In the genomic region with DNA sequence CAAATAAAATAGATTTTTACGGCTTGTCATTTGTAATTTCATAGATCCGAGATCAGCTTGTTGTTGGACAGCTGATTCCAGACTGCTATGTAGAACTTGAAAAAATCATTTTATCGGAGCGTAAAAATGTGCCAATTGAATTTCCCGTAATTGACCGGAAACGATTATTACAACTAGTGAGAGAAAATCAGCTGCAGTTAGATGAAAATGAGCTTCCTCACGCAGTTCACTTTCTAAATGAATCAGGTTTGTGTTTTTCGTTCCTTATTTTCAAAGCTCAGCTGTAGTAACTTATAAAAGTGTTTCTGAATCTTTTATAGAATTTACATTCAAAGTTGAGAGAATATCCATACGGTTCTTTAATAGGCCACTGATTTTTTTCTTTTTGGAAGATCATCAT, we compare ENCODE assay signal across 14 cellular contexts.
DNase-seq lines count a peak whose midpoint lies in the region; ATAC-seq and TF ChIP-seq lines count a peak whose summit lies in the region.
"Had no signal": no experiment of that assay in that cellular context is flagged by ENCODE, and none has a peak within 500 bp of the region (broad histone marks: within the 10 kb centered on the region; RNA-seq: fewer than 3 reads in every experiment).

No MANE protein-coding gene starts in this region.

- ATAC-seq in GM19035 (IDR thresholded peaks at IDR 0.05; ENCODE audit: unreplicated experiment) (peak; percentile 76), HG02759 (IDR thresholded peaks at IDR 0.05; ENCODE audit: unreplicated experiment) (peak; percentile 78), HG03469 (IDR thresholded peaks at IDR 0.05; ENCODE audit: unreplicated experiment) (peak; percentile 62)
- ATAC-seq: Right ventricle myocardium inferior; stimulated activated naive CD8-positive, alpha-beta T cell treated with anti-CD3 and anti-CD28 coated beads, Interleukin-15, amount 100 ng/mL, for 72 hours had no signal

- no peak for TF ChIP-seq CTCF in A673 (conservative IDR thresholded peaks at IDR 0.05; ENCODE audit: low read depth, low read length)
- no peak for TF ChIP-seq CTCF in uterus (IDR thresholded peaks at IDR 0.05)

- H3K4me1 ChIP-seq in A673 (ENCODE audit: insufficient read depth, low read length, poor library complexity, severe bottlenecking) (peaks cover 3% of the 10 kb centered on the region), SJCRH30 (no peaks in the 10 kb centered on the region), uterus (no peaks in the 10 kb centered on the region)

- CTCF ChIA-PET in A673 (lab: Charles Lee), result interaction anchor here (1.4 kb wide), 1 partner anchor 11 kb away, joined by 4 read pairs; no protein-coding TSS in a partner anchor

- intact Hi-C loops in A673 (cut with micrococcal nuclease; ENCODE audit: unreplicated experiment), result loop anchor here (1.0 to 5.0 kb wide), 3 partner anchors 162 to 547 kb away; no protein-coding TSS in a partner anchor
- intact Hi-C loops in uterus (cut with DNase I; ENCODE audit: low total_unique reads), result loop anchor here (10.0 kb wide), 1 partner anchor 159 kb away; no protein-coding TSS in a partner anchor

- in situ Hi-C loops in KBM-7 (cut with MboI; ENCODE audit: low pct_unique_long_range_greater_than_20kb, low sequenced_read_pairs), result loop anchor here (10.0 kb wide), 1 partner anchor 159 kb away; no protein-coding TSS in a partner anchor

- peak overlapping the region; percentile 17 for H3K27ac ChIP-seq in A673 (ENCODE audit: low read depth, low read length, poor library complexity, severe bottlenecking)
- no peak overlapping the region for H3K27ac ChIP-seq in SJCRH30
- H3K27ac ChIP-seq in uterus, result no peak overlapping the region

- TF ChIP-seq POLR2A in uterus (IDR thresholded peaks at IDR 0.05), result no peak

- POLR2A ChIA-PET in A673 (lab: Charles Lee; ENCODE audit: low non-redundant PET), result no interaction called here

- no peaks in the 10 kb centered on the region for H3K27me3 ChIP-seq in A673 (replicated peaks; ENCODE audit: insufficient read depth, low read depth, low read length, poor library complexity)
- no peaks in the 10 kb centered on the region for H3K27me3 ChIP-seq in SJCRH30
- H3K27me3 ChIP-seq in uterus, result no peaks in the 10 kb centered on the region

- DNase-seq in A673 (ENCODE audit: low spot score), result peak; percentile 18
- no peak for DNase-seq in SJCRH30
- DNase-seq in SW480 (ENCODE audit: low spot score), result no peak
- DNase-seq in uterus, result no peak
- DNase-seq in KBM-7, result no peak
- DNase-seq: 8988T; activated CD4-positive, alpha-beta T cell treated with anti-CD3 and anti-CD28 coated beads for 1 hour; activated gamma-delta T cell; cerebellar nuclear complex; stimulated activated naive CD8-positive, alpha-beta T cell treated with anti-CD3 and anti-CD28 coated beads, Interleukin-15, amount 100 ng/mL, for 72 hours had no signal

- H3K9me3 ChIP-seq in A673 (ENCODE audit: low read depth, low read length, poor library complexity, severe bottlenecking), result no peaks in the 10 kb centered on the region
- no peaks in the 10 kb centered on the region for H3K9me3 ChIP-seq in SJCRH30 (replicated peaks)
- no peaks in the 10 kb centered on the region for H3K9me3 ChIP-seq in uterus

- H3K4me3 ChIP-seq in A673 (ENCODE audit: low read depth, low read length, poor library complexity, severe bottlenecking) (no peak overlapping the region), SJCRH30 (no peak overlapping the region), uterus (no peak overlapping the region)

- no TSS peak for BruUV-seq in A673 (replicated peaks; lab: Mats Ljungman, UMichigan)

- H3K36me3 ChIP-seq in A673 (ENCODE audit: insufficient read depth, low read length, poor library complexity, severe bottlenecking) (no peaks in the 10 kb centered on the region), SJCRH30 (no peaks in the 10 kb centered on the region), uterus (no peaks in the 10 kb centered on the region)
